Comparison of ENCODE assay signal across 9 cellular contexts in the genomic region with DNA sequence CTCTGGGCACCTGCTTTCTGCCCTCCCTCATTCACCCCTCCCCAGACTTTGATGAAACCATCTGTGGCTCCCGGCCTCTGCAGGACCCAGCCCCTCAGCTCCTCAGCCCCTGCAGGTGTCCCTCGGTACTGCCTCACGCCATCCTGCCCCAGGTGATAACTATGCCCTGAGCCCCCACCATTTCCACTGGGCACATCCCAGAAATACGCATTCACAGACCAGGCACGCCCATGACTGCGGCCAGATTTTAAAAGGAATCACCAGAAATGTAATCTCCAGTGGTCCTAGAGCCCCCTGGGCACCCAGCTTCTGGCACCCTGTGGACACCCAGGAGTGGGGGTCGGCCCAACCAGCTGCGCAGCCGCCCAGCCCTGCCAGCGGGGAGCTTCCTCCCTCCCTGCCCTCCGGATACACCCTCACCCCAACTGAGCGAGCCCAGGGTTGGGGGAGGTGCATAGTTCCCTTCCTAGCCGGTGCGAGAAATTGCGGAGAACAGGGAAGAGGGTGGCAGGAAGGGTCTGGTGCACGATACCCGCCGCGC. TPM values are rescaled to one million over a fixed set of nuclear protein-coding genes. Genes with fewer than 3 reads are reported as not detected.
DNase-seq lines count a peak whose midpoint lies in the region; ATAC-seq and TF ChIP-seq lines count a peak whose summit lies in the region.
"Had no signal": no experiment of that assay in that cellular context is flagged by ENCODE, and none has a peak within 500 bp of the region (broad histone marks: within the 10 kb centered on the region; RNA-seq: fewer than 3 reads in every experiment).

No MANE protein-coding gene starts in this region.

- H3K4me1 ChIP-seq in Panc1 (ENCODE audit: control insufficient read depth, insufficient read depth, low read length): peaks cover 70% of the 10 kb centered on the region
- H3K4me1 ChIP-seq in transverse colon: peaks cover 4 to 20% (median 15%) of the 10 kb centered on the region in 4 donors

- TF ChIP-seq EP300 in transverse colon (IDR thresholded peaks at IDR 0.05; ENCODE audit: low read depth): no peak

- in situ Hi-C loops in Panc1 (cut with HindIII; ENCODE audit: low pct_unique_long_range_greater_than_20kb, low sequenced_read_pairs) (no loop called here), transverse colon (cut with MboI; ENCODE audit: low pct_ligation_motif_present in 1 of 4, low pct_unique_long_range_greater_than_20kb in 1 of 4, low sequenced_read_pairs in 3 of 4) (no loop called here)

- H3K27ac ChIP-seq in Panc1 (ENCODE audit: low read length) (peak overlapping the region; percentile 82), transverse colon (peak overlapping the region in 3 of 4 donors; percentile 60 to 77 (median 75))

- no TSS peak for BruUV-seq in Panc1 (replicated peaks; lab: Mats Ljungman, UMichigan)

- H3K9me3 ChIP-seq in Panc1 (ENCODE audit: control insufficient read depth, insufficient read depth, low read depth, low read length) (no peaks in the 10 kb centered on the region), transverse colon (no peaks in the 10 kb centered on the region)

- TF ChIP-seq POLR2A in transverse colon (IDR thresholded peaks at IDR 0.05): no peak

- H3K4me3 ChIP-seq in Panc1 (ENCODE audit: low read depth in 2 of 2, low read length in 2 of 2): peak overlapping the region; percentile 55 to 86
- H3K4me3 ChIP-seq in fibroblast of mammary gland (ENCODE audit: control insufficient read depth, low read depth, low read length): no peak overlapping the region
- peak overlapping the region in 3 of 4 donors; percentile 13 to 40 (median 38) for H3K4me3 ChIP-seq in transverse colon

- peaks cover 3% of the 10 kb centered on the region; the same call in 1 of the 2 replicates for H3K36me3 ChIP-seq in Panc1 (ENCODE audit: control insufficient read depth, insufficient read depth, low read length)
- H3K36me3 ChIP-seq in transverse colon: no peaks in the 10 kb centered on the region

- intact Hi-C loops in Right ventricle myocardium superior (cut with DNase I) (no loop called here), cardiac septum (cut with DNase I) (no loop called here), Panc1 (cut with micrococcal nuclease; ENCODE audit: unreplicated experiment) (loop anchor here (2.0 kb wide), 1 partner anchor 83 kb away; no protein-coding TSS in a partner anchor), transverse colon (cut with DNase I; ENCODE audit: low total_unique reads) (no loop called here)

- no peak for ATAC-seq in Right ventricle myocardium superior (ENCODE audit: poor library complexity)
- ATAC-seq in Panc1: peak; percentile 26
- ATAC-seq in GM18511 (IDR thresholded peaks at IDR 0.05; ENCODE audit: unreplicated experiment): no peak
- no peak for ATAC-seq in GM21381 (IDR thresholded peaks at IDR 0.05; ENCODE audit: unreplicated experiment)
- no peak for ATAC-seq in HG03521 (IDR thresholded peaks at IDR 0.05; ENCODE audit: unreplicated experiment)

- 20% methylated on average over 7 of the region's 19 CpGs; no CpG with 5 or more reads in 1 of the 2 donors for WGBS in transverse colon (ENCODE audit: low coverage in 1 of 2), 2 donors

- H3K27me3 ChIP-seq in Panc1 (ENCODE audit: control insufficient read depth, insufficient read depth, low read length): no peaks in the 10 kb centered on the region
- peaks cover 54% of the 10 kb centered on the region for H3K27me3 ChIP-seq in transverse colon

- peak; percentile 17 for DNase-seq in Right ventricle myocardium superior
- no peak for DNase-seq in cardiac septum (ENCODE audit: low spot score)
- DNase-seq in Panc1 (ENCODE audit: low read depth, low spot score): no peak
- no peak for DNase-seq in fibroblast of mammary gland (ENCODE audit: low read depth)
- DNase-seq in transverse colon: no peak

- TF ChIP-seq CTCF in Panc1 (IDR thresholded peaks at IDR 0.05) (peak; percentile 68), fibroblast of mammary gland (conservative IDR thresholded peaks at IDR 0.05; ENCODE audit: control insufficient read depth, insufficient read depth, low read depth, low read length) (peak; percentile 12), transverse colon (IDR thresholded peaks at IDR 0.05) (peak in 3 of 5 experiments; percentile 25 to 30 (median 27))

- POLR2A ChIA-PET in Panc1 (lab: Charles Lee): no interaction called here

- CTCF ChIA-PET in Panc1 (lab: Charles Lee): interaction anchor here (0.5 to 1.5 kb wide), 8 partner anchors 9 to 86 kb away, joined by 3 to 10 read pairs (median 4); no protein-coding TSS in a partner anchor

RNA-seq across cellular contexts. Expression of gene NTSR1, which starts 0.6 kb away (rescaled TPM):
- not detected for total RNA-seq in Right ventricle myocardium superior
- 0.08 TPM for total RNA-seq in cardiac septum
- 44.1 TPM for total RNA-seq in Panc1 (2021; ENCODE audit: unreplicated experiment)
- 73.6 TPM for polyA plus RNA-seq in Panc1 (2012; ENCODE audit: insufficient read length)
- 10 to 100 TPM in 1 of 4 donors, 1 to 10 TPM in 3; 1.5 to 23.9 (median 4.7) TPM for total RNA-seq in transverse colon
- total RNA-seq: activated naive CD4-positive, alpha-beta T cell treated with anti-CD3 and anti-CD28 coated beads, Interleukin-2, amount 50 U/mL, for 72 hours had no signal

Comparison
In these comparisons a context has a peak if more than half of its experiments do, and no peak if none do; other contexts are left out.
1. CTCF ChIP-seq: peak in every context shown above with its lines; median percentile 68 in Panc1; 27 in transverse colon; 12 in fibroblast of mammary gland.